15 cellular contexts compared by ENCODE assay signal in genomic region chr9:133477461-133477860, GRCh38. TPM values are rescaled to one million over a fixed set of nuclear protein-coding genes. Genes with fewer than 3 reads are reported as not detected.
DNase-seq lines count a peak whose midpoint lies in the region; ATAC-seq and TF ChIP-seq lines count a peak whose summit lies in the region.
"Had no signal": no experiment of that assay in that cellular context is flagged by ENCODE, and none has a peak within 500 bp of the region (broad histone marks: within the 10 kb centered on the region; RNA-seq: fewer than 3 reads in every experiment).

No MANE protein-coding gene starts in this region.

- no peaks in the 10 kb centered on the region for H3K27me3 Mint-ChIP-seq in CD8-positive, alpha-beta T cell (ENCODE audit: low read depth)
- H3K27me3 Mint-ChIP-seq in activated naive CD8-positive, alpha-beta T cell treated with anti-CD3 and anti-CD28 coated beads for 36 hours = no peaks in the 10 kb centered on the region
- H3K27me3 Mint-ChIP-seq in naive thymus-derived CD8-positive, alpha-beta T cell = no peaks in the 10 kb centered on the region

- ATAC-seq in CD8-positive, alpha-beta T cell = no peak
- ATAC-seq in HCT116 = no peak
- ATAC-seq in naive thymus-derived CD8-positive, alpha-beta T cell = no peak
- ATAC-seq in GM21447 (IDR thresholded peaks at IDR 0.05; ENCODE audit: unreplicated experiment) = no peak
- no peak for ATAC-seq in GM19452 (IDR thresholded peaks at IDR 0.05; ENCODE audit: unreplicated experiment)
- ATAC-seq: activated CD4-positive, CD25-positive, alpha-beta regulatory T cell treated with anti-CD3 and anti-CD28 coated beads, Interleukin-2, amount 50 U/mL, for 24 hours had no signal

- TF ChIP-seq POLR2A in HCT116 (IDR thresholded peaks at IDR 0.05; ENCODE audit: borderline replicate concordance, extremely low read depth, insufficient read depth, insufficient read length) (no peak), erythroblast (IDR thresholded peaks at IDR 0.05; ENCODE audit: low read length) (no peak)

- H3K27me3 ChIP-seq in CD8-positive, alpha-beta T cell (ENCODE audit: insufficient read depth, low read length) = no peaks in the 10 kb centered on the region
- no peaks in the 10 kb centered on the region for H3K27me3 ChIP-seq in HCT116 (ENCODE audit: insufficient read depth, low read length)

- no peak overlapping the region for H3K9ac ChIP-seq in HCT116 (ENCODE audit: low read length)

- H2AFZ ChIP-seq in HCT116 (ENCODE audit: low read depth, low read length, poor library complexity, severe bottlenecking) = no peak overlapping the region

- no peaks in the 10 kb centered on the region for H3K9me3 ChIP-seq in CD8-positive, alpha-beta T cell (ENCODE audit: low read length)
- H3K9me3 ChIP-seq in HCT116 (ENCODE audit: control insufficient read depth in 1 of 2, insufficient read depth in 1 of 2, low read depth in 1 of 2, low read length in 2 of 2) = no peaks in the 10 kb centered on the region

- no peak overlapping the region for H3K4me3 Mint-ChIP-seq in CD8-positive, alpha-beta T cell
- H3K4me3 Mint-ChIP-seq in activated naive CD8-positive, alpha-beta T cell treated with anti-CD3 and anti-CD28 coated beads for 36 hours = peak overlapping the region; percentile 81
- peak overlapping the region in 6 of 10 donors; percentile 8 to 79 (median 44) for H3K4me3 Mint-ChIP-seq in naive thymus-derived CD8-positive, alpha-beta T cell

- no peaks in the 10 kb centered on the region for H3K36me3 ChIP-seq in CD8-positive, alpha-beta T cell (ENCODE audit: insufficient read depth, low read length)
- no peaks in the 10 kb centered on the region for H3K36me3 ChIP-seq in HCT116 (ENCODE audit: control insufficient read depth in 1 of 2, insufficient read depth in 2 of 2, low read length in 2 of 2)

- TSS peak; percentile 44 for BruUV-seq in HCT116 (replicated peaks; lab: Mats Ljungman, UMichigan)

- no peak for TF ChIP-seq CTCF in CD8-positive, alpha-beta T cell (IDR thresholded peaks at IDR 0.05)
- TF ChIP-seq CTCF in HCT116 (IDR thresholded peaks at IDR 0.05 in 2 of 3, conservative IDR thresholded peaks at IDR 0.05 in 1 of 3; ENCODE audit: borderline replicate concordance in 1 of 3, insufficient read depth in 1 of 3, low read depth in 2 of 3, low read length in 2 of 3) = no peak

- POLR2A ChIA-PET in CD8-positive, alpha-beta T cell (lab: Charles Lee) = interaction anchor here (0.6 kb wide), 1 partner anchor 105 kb away, joined by 3 read pairs; no protein-coding TSS in a partner anchor
- POLR2A ChIA-PET in HCT116 (lab: Charles Lee) = no interaction called here
- POLR2A ChIA-PET in naive thymus-derived CD8-positive, alpha-beta T cell (lab: Charles Lee) = interaction anchor here (1.6 kb wide), 1 partner anchor 59 kb away, joined by 3 read pairs; no protein-coding TSS in a partner anchor

- H3K4me2 ChIP-seq in HCT116 (ENCODE audit: low read length) = peak overlapping the region; percentile 98; the same call in 1 of the 2 replicates

- no peak for TF ChIP-seq RAD21 in HCT116 (IDR thresholded peaks at IDR 0.05; ENCODE audit: low read depth)

- H3K4me1 Mint-ChIP-seq in CD8-positive, alpha-beta T cell (ENCODE audit: low read depth) = peaks cover 10% of the 10 kb centered on the region
- H3K4me1 Mint-ChIP-seq in activated naive CD8-positive, alpha-beta T cell treated with anti-CD3 and anti-CD28 coated beads for 36 hours = peaks cover 13% of the 10 kb centered on the region
- H3K4me1 Mint-ChIP-seq in naive thymus-derived CD8-positive, alpha-beta T cell = peaks cover 7 to 32% (median 14%) of the 10 kb centered on the region in 4 donors

- H3K9me2 ChIP-seq in HCT116 (ENCODE audit: insufficient read depth) = no peaks in the 10 kb centered on the region

- H3K79me2 ChIP-seq in HCT116 (ENCODE audit: insufficient read depth, low read length) = peaks cover 6% of the 10 kb centered on the region; the same call in 1 of the 2 replicates

- no peak overlapping the region for H3K27ac ChIP-seq in CD8-positive, alpha-beta T cell (ENCODE audit: low read depth, low read length)
- H3K27ac ChIP-seq in HCT116 (ENCODE audit: low read depth, low read length) = no peak overlapping the region

- no peaks in the 10 kb centered on the region for H4K20me1 ChIP-seq in HCT116 (ENCODE audit: insufficient read depth)

- no peak for DNase-seq in CD8-positive, alpha-beta T cell
- DNase-seq in HCT116 (ENCODE audit: low read depth, low spot score) (no peak), erythroblast (lab: John Stamatoyannopoulos, UW) (no peak), hepatic stellate cell (ENCODE audit: low spot score) (no peak)
- DNase-seq in activated naive CD8-positive, alpha-beta T cell treated with anti-CD3 and anti-CD28 coated beads for 36 hours = no peak
- peak in 1 of 10 donors; percentile 55 for DNase-seq in naive thymus-derived CD8-positive, alpha-beta T cell
- DNase-seq: NCI-H345; SHP77 treated with DMSO at 0.1 percent for 48 hours; stimulated activated CD4-positive, alpha-beta T cell treated with anti-CD3 and anti-CD28 coated beads, Interleukin-4, amount 100 ng/mL, for 1 hour had no signal

- H3K36me3 Mint-ChIP-seq in CD8-positive, alpha-beta T cell = peaks cover 3% of the 10 kb centered on the region
- H3K36me3 Mint-ChIP-seq in activated naive CD8-positive, alpha-beta T cell treated with anti-CD3 and anti-CD28 coated beads for 36 hours = no peaks in the 10 kb centered on the region
- H3K36me3 Mint-ChIP-seq in naive thymus-derived CD8-positive, alpha-beta T cell = peaks cover 0 to 6% (median 0%) of the 10 kb centered on the region in 3 donors

- intact Hi-C loops in CD8-positive, alpha-beta T cell (cut with DNase I, micrococcal nuclease) = loop anchor here (5.0 to 10.0 kb wide), 2 partner anchors 60 to 443 kb away; partner anchors contain the start of genes GTF3C5 (in 1 of the 2) and REXO4 (in 1 of the 2)
- intact Hi-C loops in HCT116 (cut with micrococcal nuclease) = no loop called here

- H3K9me3 Mint-ChIP-seq in CD8-positive, alpha-beta T cell = no peaks in the 10 kb centered on the region
- H3K9me3 Mint-ChIP-seq in activated naive CD8-positive, alpha-beta T cell treated with anti-CD3 and anti-CD28 coated beads for 36 hours = no peaks in the 10 kb centered on the region
- no peaks in the 10 kb centered on the region for H3K9me3 Mint-ChIP-seq in naive thymus-derived CD8-positive, alpha-beta T cell

- peaks cover 15% of the 10 kb centered on the region for H3K4me1 ChIP-seq in CD8-positive, alpha-beta T cell (ENCODE audit: insufficient read depth, low read length)
- H3K4me1 ChIP-seq in HCT116 (ENCODE audit: control insufficient read depth in 1 of 2, insufficient read depth in 2 of 2, low read length in 2 of 2) = peaks cover 13 to 21% of the 10 kb centered on the region in 2 experiments; a peak in 3 of 4 replicates

- RAD21 ChIA-PET in HCT116 (lab: Charles Lee; ENCODE audit: low non-redundant PET in 1 of 2, low total read pairs in 2 of 2, uncharacterized antibody in 2 of 2, unreplicated experiment in 2 of 2) = no interaction called here

- peak overlapping the region; percentile 60 for H3K27ac Mint-ChIP-seq in CD8-positive, alpha-beta T cell
- H3K27ac Mint-ChIP-seq in activated naive CD8-positive, alpha-beta T cell treated with anti-CD3 and anti-CD28 coated beads for 36 hours = no peak overlapping the region
- peak overlapping the region in 8 of 10 donors; percentile 51 to 87 (median 78) for H3K27ac Mint-ChIP-seq in naive thymus-derived CD8-positive, alpha-beta T cell

- CTCF ChIA-PET in CD8-positive, alpha-beta T cell (lab: Charles Lee) = interaction anchor here (2.0 kb wide), 1 partner anchor 9 kb away, joined by 7 read pairs; no protein-coding TSS in a partner anchor
- CTCF ChIA-PET in HCT116 (lab: Charles Lee) = no interaction called here

- H3K4me3 ChIP-seq in CD8-positive, alpha-beta T cell (ENCODE audit: low read depth, low read length) = no peak overlapping the region
- H3K4me3 ChIP-seq in HCT116 (replicated peaks in 1 of 2; ENCODE audit: low read depth in 1 of 2, low read length in 2 of 2) = no peak overlapping the region

TF ChIP-seq in HCT116, 20 proteins besides CTCF, POLR2A, EP300 and RAD21 (continues in another document):
- no peak for TF ChIP-seq SIN3A (IDR thresholded peaks at IDR 0.05; ENCODE audit: low read depth)
- TF ChIP-seq CBX3 (IDR thresholded peaks at IDR 0.05; ENCODE audit: low read depth) = no peak
- TF ChIP-seq FOSL1 (IDR thresholded peaks at IDR 0.05; ENCODE audit: low read depth) = no peak

RNA-seq across cellular contexts. Expression of gene SLC2A6, which starts 1.4 kb away (rescaled TPM):
- 1 to 10 TPM; 8.0 to 9.7 TPM for total RNA-seq in CD8-positive, alpha-beta T cell
- 10.7 TPM for total RNA-seq in HCT116 (2021; ENCODE audit: unreplicated experiment)
- polyA plus RNA-seq in HCT116 (2012) = 4.8 and 5.0 TPM in 2 replicates
- total RNA-seq in activated naive CD8-positive, alpha-beta T cell treated with anti-CD3 and anti-CD28 coated beads for 36 hours = 1 to 10 TPM; 8.9 to 9.3 TPM
- 1 to 10 TPM; 8.4 to 8.7 TPM for total RNA-seq in naive thymus-derived CD8-positive, alpha-beta T cell
- 1 to 10 TPM; 4.0 to 6.0 (median 5.6) TPM for polyA plus RNA-seq in naive thymus-derived CD8-positive, alpha-beta T cell

RNA-seq across cellular contexts. Expression of gene CACFD1, which starts 17.7 kb away (rescaled TPM):
- total RNA-seq in CD8-positive, alpha-beta T cell = 1 to 10 TPM; 7.4 to 9.7 TPM
- 6.9 TPM for total RNA-seq in HCT116 (2021; ENCODE audit: unreplicated experiment)
- polyA plus RNA-seq in HCT116 (2012) = 6.7 and 7.8 TPM in 2 replicates
- 1 to 10 TPM in 1 of 2 experiments, under 1 TPM in 1; 0.54 to 1.4 TPM for total RNA-seq in activated naive CD8-positive, alpha-beta T cell treated with anti-CD3 and anti-CD28 coated beads for 36 hours
- 1 to 10 TPM; 4.4 to 4.9 TPM for total RNA-seq in naive thymus-derived CD8-positive, alpha-beta T cell
- polyA plus RNA-seq in naive thymus-derived CD8-positive, alpha-beta T cell = 1 to 10 TPM; 2.5 to 3.7 (median 3.5) TPM

RNA-seq across cellular contexts. Expression of gene MYMK, which starts 47.3 kb away (rescaled TPM):
- not detected for total RNA-seq in CD8-positive, alpha-beta T cell
- total RNA-seq in HCT116 (2021; ENCODE audit: unreplicated experiment) = not detected
- not detected in 2 replicates for polyA plus RNA-seq in HCT116 (2012)
- not detected for total RNA-seq in activated naive CD8-positive, alpha-beta T cell treated with anti-CD3 and anti-CD28 coated beads for 36 hours
- total RNA-seq in naive thymus-derived CD8-positive, alpha-beta T cell = not detected
- polyA plus RNA-seq in naive thymus-derived CD8-positive, alpha-beta T cell = not detected
- total RNA-seq: kidney epithelial cell, M059J, osteoblast had no signal

RNA-seq across cellular contexts. Expression of gene ADAMTS13, which starts 55.3 kb away (rescaled TPM):
- 1 to 10 TPM; 2.0 to 2.5 TPM for total RNA-seq in CD8-positive, alpha-beta T cell
- total RNA-seq in HCT116 (2021; ENCODE audit: unreplicated experiment) = 9.2 TPM
- 9.7 and 11.4 TPM in 2 replicates for polyA plus RNA-seq in HCT116 (2012)
- total RNA-seq in activated naive CD8-positive, alpha-beta T cell treated with anti-CD3 and anti-CD28 coated beads for 36 hours = 1 to 10 TPM; 1.0 to 1.5 TPM
- total RNA-seq in naive thymus-derived CD8-positive, alpha-beta T cell = 1 to 10 TPM; 3.8 to 4.0 TPM
- polyA plus RNA-seq in naive thymus-derived CD8-positive, alpha-beta T cell = under 1 TPM; 0.10 to 0.99 (median 0.41) TPM

RNA-seq across cellular contexts. Expression of gene ADAMTSL2, which starts 57.0 kb away (rescaled TPM):
- total RNA-seq in CD8-positive, alpha-beta T cell = under 1 TPM; 0.33 to 0.44 TPM
- not detected for total RNA-seq in HCT116 (2021; ENCODE audit: unreplicated experiment)
- polyA plus RNA-seq in HCT116 (2012) = not detected in 2 replicates
- total RNA-seq in activated naive CD8-positive, alpha-beta T cell treated with anti-CD3 and anti-CD28 coated beads for 36 hours = under 1 TPM; 0.29 to 0.34 TPM
- total RNA-seq in naive thymus-derived CD8-positive, alpha-beta T cell = under 1 TPM; 0.44 to 0.66 TPM
- polyA plus RNA-seq in naive thymus-derived CD8-positive, alpha-beta T cell = under 1 TPM in 2 of 3 donors, not detected in 1; 0.03 to 0.14 TPM
